8 cellular contexts compared by ENCODE assay signal in genomic region chr5:180071418-180072255, GRCh38. TPM values are rescaled to one million over a fixed set of nuclear protein-coding genes. Genes with fewer than 3 reads are reported as not detected.
DNase-seq lines count a peak whose midpoint lies in the region; ATAC-seq, FAIRE-seq and TF ChIP-seq lines count a peak whose summit lies in the region.

RNF130 (minus strand) TSS chr5:180071759; CDS start chr5:180071702, 57 bp downstream.

- TF ChIP-seq CTCF in HFFc6 (IDR thresholded peaks at IDR 0.05) (no peak), chondrocyte (IDR thresholded peaks at IDR 0.05) (no peak), kidney (IDR thresholded peaks at IDR 0.05; ENCODE audit: borderline replicate concordance, extremely low read depth, insufficient read depth) (no peak)

- peaks cover 4 to 9% of the 10 kb centered on the region in 2 donors for H3K4me1 ChIP-seq in kidney (ENCODE audit: control insufficient read depth in 1 of 2, insufficient read depth in 1 of 2, low read depth in 1 of 2, low read length in 2 of 2)

- no peaks in the 10 kb centered on the region for H3K4me1 Mint-ChIP-seq in HFFc6 (ENCODE audit: low read depth)
- H3K4me1 Mint-ChIP-seq in chondrocyte (ENCODE audit: low read depth) = peaks cover 43% of the 10 kb centered on the region

- peak within 1 kb of the TSS; percentile 82 for H3K4me3 Mint-ChIP-seq in HFFc6
- H3K4me3 Mint-ChIP-seq in chondrocyte (ENCODE audit: unreplicated experiment) = peak within 1 kb of the TSS; percentile 90

- intact Hi-C loops in kidney (cut with DNase I) = no loop called here

- peak within 1 kb of the TSS; percentile 72 to 80 for H3K9ac ChIP-seq in kidney (ENCODE audit: low read length in 2 of 2)

- peak within 1 kb of the TSS; percentile 69 to 80 for H3K4me3 ChIP-seq in kidney (ENCODE audit: low read length in 2 of 2)

- H3K9me3 Mint-ChIP-seq in HFFc6 (peaks cover 22% of the 10 kb centered on the region), chondrocyte (ENCODE audit: low read depth) (peaks cover 2% of the 10 kb centered on the region)

- DNase-seq in D341Med (ENCODE audit: low spot score) = peak; percentile 98
- peak; percentile 49 for DNase-seq in HFFc6
- DNase-seq in NCI-H345 (lab: John Stamatoyannopoulos, UW) = peak; percentile 92
- peak; percentile 91 for DNase-seq in activated CD4-positive, alpha-beta T cell treated with anti-CD3 and anti-CD28 coated beads for 48 hours
- peak; percentile 97 for DNase-seq in chondrocyte (ENCODE audit: low spot score)
- DNase-seq in kidney = peak; percentile 98
- peak; percentile 90 for DNase-seq in stimulated activated CD4-positive, alpha-beta T cell treated with anti-CD3 and anti-CD28 coated beads, Interleukin-12 subunit alpha, Interleukin-12 subunit beta, amount 100 ng/mL, for 4 hours

- H3K9me3 ChIP-seq in kidney (ENCODE audit: control insufficient read depth in 1 of 2, low read length in 2 of 2) = no peaks in the 10 kb centered on the region

- peaks cover 11% of the 10 kb centered on the region for H3K27me3 Mint-ChIP-seq in HFFc6 (ENCODE audit: insufficient read depth)
- no peaks in the 10 kb centered on the region for H3K27me3 Mint-ChIP-seq in chondrocyte (ENCODE audit: low read depth)

- FAIRE-seq in kidney (lab: Jason Lieb, UNC) = no peak

- H3K27ac Mint-ChIP-seq in HFFc6 (peak within 1 kb of the TSS; percentile 73; the same call in 1 of the 2 replicates), chondrocyte (ENCODE audit: unreplicated experiment) (peak within 1 kb of the TSS; percentile 94)

- H3K36me3 ChIP-seq in kidney (ENCODE audit: control insufficient read depth in 1 of 2, insufficient read depth in 2 of 2, low read length in 2 of 2) = no peaks in the 10 kb centered on the region

- peak within 1 kb of the TSS; percentile 95 to 96 for H3K27ac ChIP-seq in kidney (ENCODE audit: low read depth in 2 of 2, low read length in 2 of 2)

- ATAC-seq in GM19324 (IDR thresholded peaks at IDR 0.05; ENCODE audit: low FRiP score, unreplicated experiment) = no peak

- peaks cover 4% of the 10 kb centered on the region; the same call in 1 of the 2 replicates for H3K36me3 Mint-ChIP-seq in HFFc6 (ENCODE audit: low read depth)
- peaks cover 2% of the 10 kb centered on the region for H3K36me3 Mint-ChIP-seq in chondrocyte (ENCODE audit: low read depth)

RNA-seq across cellular contexts. Expression of gene RNF130, which starts in this region (rescaled TPM):
- 1 to 10 TPM in 2 of 6 experiments, under 1 TPM in 4; 0.37 to 7.5 (median 0.93) TPM for total RNA-seq in HFFc6 (2021; fragmentation: NEBNext Ultra II Directional; extraction: Animal tissue kit (Norgen Biotek cat#: 25700))
- total RNA-seq in chondrocyte = 43.4 to 49.6 TPM (median 44.9 TPM) in 3 replicates
- 73.9 TPM for total RNA-seq in kidney
- polyA plus RNA-seq in kidney (ENCODE audit: insufficient read depth, low read depth, low replicate concordance) = 88.1 TPM
